In genomic region chr2:37623971-37624897, GRCh38 we compare ENCODE assay signal across 9 cellular contexts. TPM values are rescaled to one million over a fixed set of nuclear protein-coding genes. Genes with fewer than 3 reads are reported as not detected.
DNase-seq lines count a peak whose midpoint lies in the region; ATAC-seq lines count a peak whose summit lies in the region.
"Had no signal": no experiment of that assay in that cellular context is flagged by ENCODE, and none has a peak within 500 bp of the region (broad histone marks: within the 10 kb centered on the region; RNA-seq: fewer than 3 reads in every experiment).

No MANE protein-coding gene starts in this region.

- H3K36me3 Mint-ChIP-seq in T-cell (peaks cover 12% of the 10 kb centered on the region), naive B cell (no peaks in the 10 kb centered on the region)

- ATAC-seq in HG02852 (IDR thresholded peaks at IDR 0.05; ENCODE audit: unreplicated experiment) (peak; percentile 92), T-cell (replicated peaks in 1 of 4) (peak; percentile 19 to 57 (median 40)), naive B cell (ENCODE audit: low read depth in 2 of 2) (peak; percentile 57 to 59)

- H3K27me3 Mint-ChIP-seq in T-cell (no peaks in the 10 kb centered on the region), naive B cell (peaks cover 11 to 29% (median 11%) of the 10 kb centered on the region in 3 donors)

- DNase-seq in stimulated activated CD4-positive, alpha-beta T cell treated with anti-CD3 and anti-CD28 coated beads, Interleukin-15, amount 100 ng/mL, for 24 hours: peak; percentile 34
- no peak for DNase-seq in stimulated activated CD4-positive, alpha-beta T cell treated with anti-CD3 and anti-CD28 coated beads, Interleukin-12 subunit alpha, Interleukin-12 subunit beta, amount 100 ng/mL, for 4 hours
- peak in 1 of 34 experiments; percentile 20 for DNase-seq in T-cell
- peak; percentile 37 for DNase-seq in naive B cell
- DNase-seq in nucleus accumbens (lab: John Stamatoyannopoulos, UW): no peak
- no peak for DNase-seq in GF-D8 (lab: John Stamatoyannopoulos, UW)
- no peak for DNase-seq in inferior parietal cortex (ENCODE audit: extremely low spot score)
- DNase-seq: right lobe of liver had no signal

- H3K9me3 Mint-ChIP-seq in T-cell (peaks cover 0 to 5% (median 0%) of the 10 kb centered on the region in 3 donors), naive B cell (no peaks in the 10 kb centered on the region)

- H3K27ac Mint-ChIP-seq in T-cell (peak overlapping the region; percentile 95 to 96), naive B cell (peak overlapping the region in 4 of 6 donors; percentile 8 to 97 (median 46))

- POLR2A ChIA-PET in T-cell (lab: Charles Lee): interaction anchor here (0.6 to 1.0 kb wide), 4 partner anchors 30 to 228 kb away, joined by 3 to 6 read pairs (median 4); no protein-coding TSS in a partner anchor

- H3K4me3 Mint-ChIP-seq in T-cell (peak overlapping the region; percentile 44 to 67 (median 54)), naive B cell (peak overlapping the region in 5 of 8 donors; percentile 8 to 45 (median 27))

- H3K4me1 Mint-ChIP-seq in T-cell (peaks cover 53 to 83% (median 75%) of the 10 kb centered on the region in 3 donors), naive B cell (peaks cover 41 to 58% (median 49%) of the 10 kb centered on the region in 3 donors)

- CTCF ChIA-PET in T-cell (lab: Charles Lee): interaction anchor here (0.6 to 1.7 kb wide), 4 partner anchors 10 to 70 kb away, joined by 3 to 8 read pairs (median 4); no protein-coding TSS in a partner anchor

RNA-seq across cellular contexts. Expression of gene CDC42EP3, which starts 47.2 kb away (rescaled TPM):
- 10 to 100 TPM; 30.0 to 60.3 (median 37.6) TPM for total RNA-seq in T-cell
- 10 to 100 TPM in 4 of 6 donors, 1 to 10 TPM in 2; 4.5 to 24.5 (median 12.1) TPM for polyA plus RNA-seq in naive B cell (ENCODE audit: low read depth in 6 of 6)

Comparison
In these comparisons a context has a peak if more than half of its experiments do, and no peak if none do; other contexts are left out.
1. DNase-seq: peak in stimulated activated CD4-positive, alpha-beta T cell treated with anti-CD3 and anti-CD28 coated beads, Interleukin-15, amount 100 ng/mL, for 24 hours (single experiment) and naive B cell (single experiment); none in stimulated activated CD4-positive, alpha-beta T cell treated with anti-CD3 and anti-CD28 coated beads, Interleukin-12 subunit alpha, Interleukin-12 subunit beta, amount 100 ng/mL, for 4 hours (single experiment), nucleus accumbens (0 of 56), GF-D8 (single experiment) and inferior parietal cortex (single experiment).
2. ATAC-seq: peak in every context shown above with its lines; median percentile 92 in HG02852; 58 in naive B cell; 40 in T-cell.